9 cellular contexts compared by ENCODE assay signal in the genomic region with DNA sequence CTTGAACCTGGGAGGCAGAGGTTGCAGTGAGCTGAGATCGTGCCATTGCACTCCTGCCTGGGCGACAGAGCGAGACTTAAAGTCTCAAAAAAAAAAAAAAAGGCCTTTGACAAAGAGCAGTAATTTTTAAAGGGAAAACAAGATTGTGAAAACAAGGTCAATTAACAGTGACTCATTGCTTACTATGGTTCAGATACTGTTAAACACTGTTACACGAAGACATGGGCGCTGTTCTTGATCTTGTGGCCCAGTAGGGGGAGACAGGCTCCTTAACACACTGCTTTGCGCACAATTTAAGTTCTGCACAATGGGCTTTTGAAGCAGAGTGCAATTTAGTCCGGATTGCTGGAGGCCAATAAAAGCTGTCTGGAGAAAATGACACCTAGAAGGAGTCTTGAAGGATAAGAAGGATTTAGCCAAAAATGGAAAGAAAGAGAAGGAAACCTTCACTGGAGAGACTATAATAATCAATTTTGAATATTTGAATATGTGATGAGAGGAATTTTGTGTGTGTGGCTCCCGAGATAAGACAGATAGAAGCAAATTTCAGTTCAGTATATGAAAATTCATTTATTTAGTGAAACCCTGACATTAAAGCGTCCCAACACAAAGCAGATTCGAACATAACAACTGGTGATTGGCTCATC. TPM values are rescaled to one million over a fixed set of nuclear protein-coding genes. Genes with fewer than 3 reads are reported as not detected.
DNase-seq lines count a peak whose midpoint lies in the region; ATAC-seq and TF ChIP-seq lines count a peak whose summit lies in the region.
"Had no signal": no experiment of that assay in that cellular context is flagged by ENCODE, and none has a peak within 500 bp of the region (broad histone marks: within the 10 kb centered on the region; RNA-seq: fewer than 3 reads in every experiment).

No MANE protein-coding gene starts in this region.

- 68 to 74% (median 70%) methylated on average over 10 of the region's 10 CpGs for WGBS in heart left ventricle, 4 donors

- no peak overlapping the region for H3K27ac Mint-ChIP-seq in activated naive CD8-positive, alpha-beta T cell treated with anti-CD3 and anti-CD28 coated beads for 36 hours

- peaks cover 11% of the 10 kb centered on the region for H3K36me3 Mint-ChIP-seq in activated naive CD8-positive, alpha-beta T cell treated with anti-CD3 and anti-CD28 coated beads for 36 hours

- peaks cover 9% of the 10 kb centered on the region for H3K4me1 Mint-ChIP-seq in activated naive CD8-positive, alpha-beta T cell treated with anti-CD3 and anti-CD28 coated beads for 36 hours

- intact Hi-C loops in heart left ventricle (cut with DNase I): loop anchor here in 5 of 10 donors (5.0 to 10.0 kb wide), 2 partner anchors 201 to 203 kb away; partner anchors contain the start of gene RAET1G (in 3 of the 5)

- no peaks in the 10 kb centered on the region for H3K27me3 ChIP-seq in Peyer's patch
- no peaks in the 10 kb centered on the region for H3K27me3 ChIP-seq in heart left ventricle
- H3K27me3 ChIP-seq: BLaER1 had no signal

- peaks cover 0 to under 1% (median 0%) of the 10 kb centered on the region in 4 donors for H3K4me1 ChIP-seq in Peyer's patch
- peaks cover 0 to 36% (median under 1%) of the 10 kb centered on the region in 12 donors for H3K4me1 ChIP-seq in heart left ventricle

- H3K9me3 ChIP-seq in Peyer's patch: no peaks in the 10 kb centered on the region
- H3K9me3 ChIP-seq in heart left ventricle: no peaks in the 10 kb centered on the region
- H3K9me3 ChIP-seq: BLaER1 had no signal

- ATAC-seq in heart left ventricle: peak; percentile 45 to 91 (median 84)

- H3K27ac ChIP-seq in Peyer's patch (no peak overlapping the region), heart left ventricle (no peak overlapping the region)
- H3K27ac ChIP-seq: BLaER1 had no signal

- peaks cover 0 to 5% (median 0%) of the 10 kb centered on the region in 3 donors for H3K36me3 ChIP-seq in Peyer's patch
- peaks cover 0 to 56% (median 46%) of the 10 kb centered on the region in 9 donors for H3K36me3 ChIP-seq in heart left ventricle

- DNase-seq in DMS153 (lab: John Stamatoyannopoulos, UW): peak; percentile 11
- no peak for DNase-seq in DMS153 treated with DMSO at 0.1 percent for 48 hours (lab: John Stamatoyannopoulos, UW; ENCODE audit: unreplicated experiment)
- DNase-seq in HT1080 (ENCODE audit: low read depth): peak; percentile 45
- DNase-seq in Peyer's patch: peak in 2 of 3 donors; percentile 29 to 77
- DNase-seq in activated naive CD8-positive, alpha-beta T cell treated with anti-CD3 and anti-CD28 coated beads for 36 hours: peak; percentile 22
- peak in 3 of 5 donors; percentile 21 to 41 (median 37) for DNase-seq in heart left ventricle
- peak; percentile 24 for DNase-seq in retinal pigment epithelial cell (ENCODE audit: low read depth)
- no peak for DNase-seq in effector CD8-positive, alpha-beta T cell (lab: John Stamatoyannopoulos, UW)

- H3K4me3 ChIP-seq in Peyer's patch (no peak overlapping the region), heart left ventricle (no peak overlapping the region), retinal pigment epithelial cell (ENCODE audit: low read length) (no peak overlapping the region)
- H3K4me3 ChIP-seq: BLaER1 had no signal

- H3K27me3 Mint-ChIP-seq in activated naive CD8-positive, alpha-beta T cell treated with anti-CD3 and anti-CD28 coated beads for 36 hours: no peaks in the 10 kb centered on the region

- H3K4me3 Mint-ChIP-seq in activated naive CD8-positive, alpha-beta T cell treated with anti-CD3 and anti-CD28 coated beads for 36 hours: no peak overlapping the region

- no peaks in the 10 kb centered on the region for H3K9me3 Mint-ChIP-seq in activated naive CD8-positive, alpha-beta T cell treated with anti-CD3 and anti-CD28 coated beads for 36 hours

- TF ChIP-seq CTCF in Peyer's patch (IDR thresholded peaks at IDR 0.05) (peak in 5 of 6 experiments; percentile 24 to 92 (median 85)), heart left ventricle (IDR thresholded peaks at IDR 0.05) (peak; percentile 57 to 80 (median 66)), retinal pigment epithelial cell (conservative IDR thresholded peaks at IDR 0.05; ENCODE audit: low read depth, low read length) (peak; percentile 88)

- TF ChIP-seq POLR2A in Peyer's patch (IDR thresholded peaks at IDR 0.05) (no peak), heart left ventricle (IDR thresholded peaks at IDR 0.05) (no peak)

RNA-seq across cellular contexts. Expression of gene LATS1, which starts 6.0 kb away (rescaled TPM):
- total RNA-seq in HT1080 (2014; rRNA removed; shearing (Covaris generic)): 15.0 and 17.9 TPM in 2 replicates
- polyA plus RNA-seq in HT1080 (2015; cell fraction: cytosol; rRNA removed): 10.6 and 14.0 TPM in 2 replicates
- 20.6 and 22.5 TPM in 2 replicates for polyA plus RNA-seq in HT1080 (2015; cell fraction: nucleus; rRNA removed)
- total RNA-seq in Peyer's patch (10 to 100 TPM; 21.8 to 38.8 (median 29.7) TPM), heart left ventricle (10 to 100 TPM in 7 of 9 donors, 1 to 10 TPM in 2; 9.4 to 18.5 (median 10.9) TPM)
- total RNA-seq in activated naive CD8-positive, alpha-beta T cell treated with anti-CD3 and anti-CD28 coated beads for 36 hours: 10 to 100 TPM; 19.7 to 21.6 TPM
- 1 to 10 TPM; 5.3 TPM for polyA plus RNA-seq in heart left ventricle

RNA-seq across cellular contexts. Expression of gene NUP43, which starts 22.4 kb away (rescaled TPM):
- total RNA-seq in HT1080 (2014; rRNA removed; shearing (Covaris generic)): 42.5 and 49.7 TPM in 2 replicates
- 34.3 and 42.0 TPM in 2 replicates for polyA plus RNA-seq in HT1080 (2015; cell fraction: cytosol; rRNA removed)
- 69.6 and 90.1 TPM in 2 replicates for polyA plus RNA-seq in HT1080 (2015; cell fraction: nucleus; rRNA removed)
- total RNA-seq in Peyer's patch (10 to 100 TPM; 16.1 to 64.4 (median 16.3) TPM), heart left ventricle (10 to 100 TPM; 14.5 to 32.9 (median 27.2) TPM)
- total RNA-seq in activated naive CD8-positive, alpha-beta T cell treated with anti-CD3 and anti-CD28 coated beads for 36 hours: 10 to 100 TPM; 83.8 TPM
- polyA plus RNA-seq in heart left ventricle: 10 to 100 TPM; 12.2 to 17.4 TPM

RNA-seq across cellular contexts. Expression of gene PCMT1, which starts 25.6 kb away (rescaled TPM):
- 132 and 158 TPM in 2 replicates for total RNA-seq in HT1080 (2014; rRNA removed; shearing (Covaris generic))
- 117 and 124 TPM in 2 replicates for polyA plus RNA-seq in HT1080 (2015; cell fraction: cytosol; rRNA removed)
- 98.6 and 108 TPM in 2 replicates for polyA plus RNA-seq in HT1080 (2015; cell fraction: nucleus; rRNA removed)
- total RNA-seq in Peyer's patch (10 to 100 TPM; 39.4 to 52.0 (median 44.9) TPM), heart left ventricle (100 to 1,000 TPM; 128 to 186 (median 164) TPM)
- 10 to 100 TPM; 91.2 to 96.0 TPM for total RNA-seq in activated naive CD8-positive, alpha-beta T cell treated with anti-CD3 and anti-CD28 coated beads for 36 hours
- polyA plus RNA-seq in heart left ventricle: 100 to 1,000 TPM in 1 of 2 donors, 10 to 100 TPM in 1; 72.2 to 243 TPM

Comparison
In these comparisons a context has a peak if more than half of its experiments do, and no peak if none do; other contexts are left out.
1. DNase-seq: peak in DMS153 (single experiment), HT1080 (single experiment), Peyer's patch (2 of 3), activated naive CD8-positive, alpha-beta T cell treated with anti-CD3 and anti-CD28 coated beads for 36 hours (single experiment), heart left ventricle (3 of 5) and retinal pigment epithelial cell (single experiment); none in DMS153 treated with DMSO at 0.1 percent for 48 hours (single experiment) and effector CD8-positive, alpha-beta T cell (single experiment).
2. Peak in every context shown above with its lines, with median percentiles within 50 percentile points of each other: CTCF ChIP-seq.